ENCODE assay signal across 10 cellular contexts in genomic region chr11:6646040-6646439, GRCh38. TPM values are rescaled to one million over a fixed set of nuclear protein-coding genes. Genes with fewer than 3 reads are reported as not detected.
DNase-seq lines count a peak whose midpoint lies in the region; ATAC-seq and TF ChIP-seq lines count a peak whose summit lies in the region.
"Had no signal": no experiment of that assay in that cellular context is flagged by ENCODE, and none has a peak within 500 bp of the region (broad histone marks: within the 10 kb centered on the region; RNA-seq: fewer than 3 reads in every experiment).

No MANE protein-coding gene starts in this region.

- H3K4me3 ChIP-seq in ascending aorta (peak overlapping the region in 1 of 2 donors; percentile 18), upper lobe of left lung (no peak overlapping the region)

- peaks cover under 1 to 4% of the 10 kb centered on the region in 2 donors for H3K36me3 ChIP-seq in ascending aorta
- H3K36me3 ChIP-seq in upper lobe of left lung, result no peaks in the 10 kb centered on the region

- no peaks in the 10 kb centered on the region for H3K27me3 ChIP-seq in ascending aorta
- no peaks in the 10 kb centered on the region for H3K27me3 ChIP-seq in upper lobe of left lung

- no peak for TF ChIP-seq EP300 in upper lobe of left lung (IDR thresholded peaks at IDR 0.05)

- no peak for TF ChIP-seq POLR2A in upper lobe of left lung (IDR thresholded peaks at IDR 0.05)

- DNase-seq in activated CD8-positive, alpha-beta memory T cell treated with anti-CD3 and anti-CD28 coated beads for 24 hours, result peak; percentile 64
- no peak for DNase-seq in activated CD8-positive, alpha-beta memory T cell treated with anti-CD3 and anti-CD28 coated beads, Interleukin-2, amount 50 U/mL, for 4 hours
- DNase-seq in ascending aorta (ENCODE audit: low spot score in 2 of 2) (peak in 1 of 2 donors; percentile 79), left colon (no peak), upper lobe of left lung (peak in 1 of 2 donors; percentile 75), NCI-H510A treated with DMSO at 0.1 percent for 48 hours (lab: John Stamatoyannopoulos, UW) (no peak)
- no peak for DNase-seq in activated CD4-positive, alpha-beta T cell treated with anti-CD3 and anti-CD28 coated beads for 1 hour
- DNase-seq: erythroblast, NCI-H1048 had no signal

- WGBS in upper lobe of left lung, 2 donors, result 41 to 49% methylated on average over 11 of the region's 11 CpGs

- H3K27ac ChIP-seq in ascending aorta (peak overlapping the region; percentile 78 to 82), upper lobe of left lung (peak overlapping the region in 3 of 4 donors; percentile 59 to 86 (median 76))

- no peaks in the 10 kb centered on the region for H3K9me3 ChIP-seq in ascending aorta
- H3K9me3 ChIP-seq in upper lobe of left lung, result no peaks in the 10 kb centered on the region

- H3K4me1 ChIP-seq in ascending aorta (peaks cover 14 to 26% of the 10 kb centered on the region in 2 donors), upper lobe of left lung (peaks cover 26 to 39% (median 31%) of the 10 kb centered on the region in 4 donors)

- ATAC-seq in left colon, result peak; percentile 23
- ATAC-seq in upper lobe of left lung (ENCODE audit: low FRiP score in 2 of 2), result peak; percentile 28 to 83
- ATAC-seq in GM18520 (IDR thresholded peaks at IDR 0.05; ENCODE audit: unreplicated experiment), result no peak

- TF ChIP-seq CTCF in ascending aorta (IDR thresholded peaks at IDR 0.05), result no peak
- TF ChIP-seq CTCF in upper lobe of left lung (IDR thresholded peaks at IDR 0.05), result no peak

- intact Hi-C loops in ascending aorta (cut with DNase I) (no loop called here), left colon (cut with DNase I, micrococcal nuclease) (no loop called here)

RNA-seq across cellular contexts. Expression of gene DCHS1, which starts 9.6 kb away (rescaled TPM):
- total RNA-seq in ascending aorta (58.0 TPM), left colon (1 to 10 TPM; 2.8 to 7.6 TPM), upper lobe of left lung (10 to 100 TPM in 4 of 6 donors, 1 to 10 TPM in 2; 9.2 to 32.2 (median 12.8) TPM)

RNA-seq across cellular contexts. Expression of gene TPP1, which starts 26.8 kb away (rescaled TPM):
- total RNA-seq in ascending aorta (96.7 TPM), left colon (100 to 1,000 TPM in 1 of 2 donors, 10 to 100 TPM in 1; 71.7 to 105 TPM), upper lobe of left lung (100 to 1,000 TPM in 4 of 6 donors, 10 to 100 TPM in 2; 71.6 to 240 (median 145) TPM)

RNA-seq across cellular contexts. Expression of gene TAF10, which starts 34.0 kb away (rescaled TPM):
- total RNA-seq in ascending aorta, result 76.0 TPM
- total RNA-seq in left colon, result 100 to 1,000 TPM; 113 to 146 TPM
- 100 to 1,000 TPM in 3 of 6 donors, 10 to 100 TPM in 3; 60.8 to 153 (median 96.5) TPM for total RNA-seq in upper lobe of left lung

RNA-seq across cellular contexts. Expression of gene MRPL17, which starts 37.1 kb away (rescaled TPM):
- total RNA-seq in ascending aorta (12.9 TPM), left colon (10 to 100 TPM; 24.7 to 29.9 TPM), upper lobe of left lung (10 to 100 TPM; 12.6 to 49.2 (median 22.8) TPM)

RNA-seq across cellular contexts. Expression of gene ILK, which starts 42.5 kb away (rescaled TPM):
- total RNA-seq in ascending aorta, result 183 TPM
- 100 to 1,000 TPM in 1 of 2 donors, 10 to 100 TPM in 1; 92.7 to 149 TPM for total RNA-seq in left colon
- 100 to 1,000 TPM; 130 to 191 (median 146) TPM for total RNA-seq in upper lobe of left lung
